Comparison of ENCODE assay signal across 21 cellular contexts in the genomic region with DNA sequence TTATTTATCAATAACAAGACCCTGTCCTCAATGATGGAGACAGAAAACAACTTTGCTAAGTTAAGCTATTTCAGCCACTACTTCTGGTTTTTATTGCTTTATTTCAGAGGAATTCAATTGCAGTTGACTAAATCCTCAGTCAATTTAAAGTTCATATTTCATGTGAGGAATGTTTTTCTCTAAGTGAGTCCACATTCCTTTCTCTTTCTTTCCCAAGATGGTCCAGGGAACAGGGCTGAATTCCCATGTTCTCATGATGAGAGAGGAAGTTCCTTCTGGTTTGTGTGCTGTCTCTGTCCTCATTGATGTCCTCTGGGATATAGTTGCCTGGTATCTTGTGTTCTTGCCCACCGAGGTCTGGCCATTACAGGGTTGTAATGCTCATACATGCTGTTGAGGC.
DNase-seq lines count a peak whose midpoint lies in the region; ATAC-seq and TF ChIP-seq lines count a peak whose summit lies in the region.
"Had no signal": no experiment of that assay in that cellular context is flagged by ENCODE, and none has a peak within 500 bp of the region (broad histone marks: within the 10 kb centered on the region; RNA-seq: fewer than 3 reads in every experiment).

No MANE protein-coding gene starts in this region.

- H3K4me1 ChIP-seq in body of pancreas, result no peaks in the 10 kb centered on the region
- H3K4me1 ChIP-seq: lower lobe of right lung had no signal

- TF ChIP-seq CTCF in astrocyte of the spinal cord (IDR thresholded peaks at IDR 0.05; ENCODE audit: low read depth, low read length), result no peak
- no peak for TF ChIP-seq CTCF in fibroblast of villous mesenchyme (IDR thresholded peaks at IDR 0.05; ENCODE audit: insufficient read depth, low read depth, low read length)
- TF ChIP-seq CTCF in body of pancreas (IDR thresholded peaks at IDR 0.05), result no peak

- no peak overlapping the region for H3K27ac ChIP-seq in body of pancreas
- H3K27ac ChIP-seq: adrenal gland, epithelial cell of prostate, lower lobe of right lung, RWPE1, upper lobe of right lung had no signal

- ATAC-seq in body of pancreas (no peak), GM21619 (IDR thresholded peaks at IDR 0.05; ENCODE audit: unreplicated experiment) (no peak)
- ATAC-seq: K562, lower lobe of right lung, upper lobe of right lung had no signal

- no peak overlapping the region for H3K4me3 ChIP-seq in astrocyte of the spinal cord (ENCODE audit: low read depth, low read length)
- no peak overlapping the region for H3K4me3 ChIP-seq in fibroblast of villous mesenchyme (ENCODE audit: low read depth, low read length)
- H3K4me3 ChIP-seq in body of pancreas, result no peak overlapping the region
- H3K4me3 ChIP-seq: adrenal gland, K562, lower lobe of right lung, upper lobe of right lung had no signal

- H3K27me3 ChIP-seq in body of pancreas, result no peaks in the 10 kb centered on the region
- H3K27me3 ChIP-seq: adrenal gland, upper lobe of right lung had no signal

- intact Hi-C loops in body of pancreas (cut with DNase I), result no loop called here

- DNase-seq in GM04504 (ENCODE audit: low read depth) (peak; percentile 58), astrocyte of the spinal cord (ENCODE audit: low read depth, low spot score) (peak; percentile 18), fibroblast of villous mesenchyme (ENCODE audit: low read depth) (peak; percentile 40), stromal cell of bone marrow (ENCODE audit: low read depth) (peak; percentile 36), body of pancreas (no peak), inferior parietal cortex (ENCODE audit: extremely low spot score) (no peak), HEK293T (ENCODE audit: extremely low spot score) (no peak)
- DNase-seq: activated CD4-positive, alpha-beta T cell treated with anti-CD3 and anti-CD28 coated beads for 48 hours; activated naive CD4-positive, alpha-beta T cell; activated T-cell treated with anti-CD3 and anti-CD28 coated beads, Interleukin-2, amount 50 U/mL, for 48 hours; adrenal gland; central memory CD4-positive, alpha-beta T cell; GDM1; H9; kidney glomerular epithelial cell; lower lobe of right lung; upper lobe of right lung had no signal

- in situ Hi-C loops in astrocyte of the spinal cord (cut with HindIII; ENCODE audit: low sequenced_read_pairs), result no loop called here

- no peak for TF ChIP-seq POLR2A in body of pancreas (IDR thresholded peaks at IDR 0.05)

- H3K9me3 ChIP-seq in body of pancreas, result no peaks in the 10 kb centered on the region
- H3K9me3 ChIP-seq: adrenal gland, lower lobe of right lung, upper lobe of right lung had no signal

- 67 to 72% methylated on average over 1 of the region's 1 CpG for WGBS in body of pancreas, 2 donors

- POLR2A ChIA-PET in HEK293T (lab: Yijun Ruan, JAX), result no interaction called here

- H3K36me3 ChIP-seq in body of pancreas (replicated peaks in 1 of 2; ENCODE audit: insufficient read depth in 1 of 2, low read depth in 2 of 2), result no peaks in the 10 kb centered on the region
- H3K36me3 ChIP-seq: adrenal gland, lower lobe of right lung, upper lobe of right lung had no signal

- CTCF ChIA-PET in HEK293T (lab: Yijun Ruan, JAX), result no interaction called here

TF ChIP-seq in HEK293T, 16 proteins besides CTCF, POLR2A, EP300 and RAD21:
- TF ChIP-seq ARNT (IDR thresholded peaks at IDR 0.05) (no peak), CTBP1 (IDR thresholded peaks at IDR 0.05; ENCODE audit: borderline replicate concordance) (no peak), L3MBTL2 (conservative IDR thresholded peaks at IDR 0.05) (no peak)

Comparison
In these comparisons a context has a peak if more than half of its experiments do, and no peak if none do; other contexts are left out.
1. DNase-seq: peak in GM04504 (single experiment), astrocyte of the spinal cord (single experiment), fibroblast of villous mesenchyme (single experiment) and stromal cell of bone marrow (single experiment); none in body of pancreas (0 of 4), inferior parietal cortex (single experiment) and HEK293T (single experiment).